8 cellular contexts compared by ENCODE assay signal in the genomic region with DNA sequence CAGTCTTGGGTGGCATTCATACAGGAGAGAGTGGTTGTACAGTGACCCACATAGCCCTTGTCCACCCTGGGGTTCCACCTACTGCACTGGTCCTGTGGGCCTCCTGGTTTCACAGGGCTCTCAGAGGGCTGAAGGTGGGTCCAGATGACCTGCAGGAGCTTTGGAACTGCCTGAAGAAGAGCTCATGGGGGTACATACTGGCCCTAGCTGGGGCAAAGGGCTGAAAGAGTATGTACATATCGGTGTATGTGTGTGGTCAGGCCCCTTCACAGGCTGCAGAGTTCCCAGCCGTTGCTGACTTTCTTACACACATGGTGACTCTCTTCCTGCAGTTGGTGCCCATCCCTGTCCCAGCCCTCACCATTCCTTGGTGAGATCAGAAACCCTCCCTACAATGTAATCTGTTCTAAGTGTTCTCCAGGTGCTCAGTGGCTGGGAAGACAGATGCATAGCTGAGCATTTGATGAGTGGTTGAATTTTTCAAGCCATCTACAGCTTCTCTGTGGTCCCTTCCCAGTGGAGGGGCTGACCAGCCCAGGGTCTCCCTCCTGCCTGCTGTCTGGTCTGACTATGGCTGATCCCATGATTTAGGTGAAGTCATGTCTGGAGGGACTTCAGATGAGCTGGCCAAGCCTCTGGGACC. TPM values are rescaled to one million over a fixed set of nuclear protein-coding genes. Genes with fewer than 3 reads are reported as not detected.
DNase-seq lines count a peak whose midpoint lies in the region; ATAC-seq and TF ChIP-seq lines count a peak whose summit lies in the region.

No MANE protein-coding gene starts in this region.

- DNase-seq in CD8-positive, alpha-beta T cell, result no peak
- DNase-seq in T-cell (peak in 1 of 34 experiments; percentile 6), esophagus muscularis mucosa (ENCODE audit: extremely low spot score) (peak; percentile 70), hippocampal formation (lab: John Stamatoyannopoulos, UW) (no peak), dermis blood vessel endothelial cell (no peak), mesendoderm (no peak)

- no peak for TF ChIP-seq EP300 in esophagus muscularis mucosa (IDR thresholded peaks at IDR 0.05)

- H3K27ac ChIP-seq in CD8-positive, alpha-beta T cell (ENCODE audit: low read depth, low read length), result no peak overlapping the region
- H3K27ac ChIP-seq in esophagus muscularis mucosa (replicated peaks in 1 of 4), result peak overlapping the region; percentile 36 to 99 (median 92)
- H3K27ac ChIP-seq in skin epidermis, result peak overlapping the region in 17 of 21 experiments; percentile 14 to 98 (median 93)
- H3K27ac ChIP-seq in mesendoderm (ENCODE audit: low read depth, low read length), result no peak overlapping the region

- H4K8ac ChIP-seq in mesendoderm (ENCODE audit: low read depth, low read length), result no peak overlapping the region

- no peak overlapping the region for H3K9ac ChIP-seq in mesendoderm (ENCODE audit: low read length)

- no peak overlapping the region for H3K23ac ChIP-seq in mesendoderm (ENCODE audit: low read length)

- no peak for TF ChIP-seq CTCF in CD8-positive, alpha-beta T cell (IDR thresholded peaks at IDR 0.05)
- no peak for TF ChIP-seq CTCF in esophagus muscularis mucosa (IDR thresholded peaks at IDR 0.05)

- H3K4ac ChIP-seq in mesendoderm (ENCODE audit: low read depth, low read length), result no peak overlapping the region

- POLR2A ChIA-PET in CD8-positive, alpha-beta T cell (lab: Charles Lee), result interaction anchor here (2.1 to 3.4 kb wide), 2 partner anchors 82 to 147 kb away, joined by 5 to 16 read pairs; a partner anchor contains a TSS
- POLR2A ChIA-PET in T-cell (lab: Charles Lee), result interaction anchor here in 1 of 2 donors (0.7 kb wide), 1 partner anchor 982 kb away, joined by 3 read pairs; no protein-coding TSS in a partner anchor

- peaks cover 72% of the 10 kb centered on the region for H3K4me1 ChIP-seq in CD8-positive, alpha-beta T cell (ENCODE audit: insufficient read depth, low read length)
- H3K4me1 ChIP-seq in esophagus muscularis mucosa (peaks cover 47 to 76% (median 73%) of the 10 kb centered on the region in 4 donors), mesendoderm (ENCODE audit: control insufficient read depth, low read depth, low read length) (peaks cover 2% of the 10 kb centered on the region)

- no peak overlapping the region for H2BK5ac ChIP-seq in mesendoderm (ENCODE audit: low read length)

- H2AK5ac ChIP-seq in mesendoderm (ENCODE audit: low read length), result no peak overlapping the region

- no peak overlapping the region for H3K4me3 ChIP-seq in CD8-positive, alpha-beta T cell (ENCODE audit: low read depth, low read length)
- H3K4me3 ChIP-seq in esophagus muscularis mucosa (no peak overlapping the region), skin epidermis (no peak overlapping the region), mesendoderm (ENCODE audit: low read length) (no peak overlapping the region)

- no peaks in the 10 kb centered on the region for H3K27me3 ChIP-seq in CD8-positive, alpha-beta T cell (ENCODE audit: insufficient read depth, low read length)
- H3K27me3 ChIP-seq in esophagus muscularis mucosa (no peaks in the 10 kb centered on the region), mesendoderm (ENCODE audit: insufficient read depth, low read length, poor library complexity) (no peaks in the 10 kb centered on the region)

- no peak overlapping the region for H3K18ac ChIP-seq in mesendoderm (ENCODE audit: low read length)

- no peaks in the 10 kb centered on the region for H3K27me3 Mint-ChIP-seq in CD8-positive, alpha-beta T cell (ENCODE audit: low read depth)
- H3K27me3 Mint-ChIP-seq in T-cell, result no peaks in the 10 kb centered on the region

- H3K4me1 Mint-ChIP-seq in CD8-positive, alpha-beta T cell (ENCODE audit: low read depth), result peaks cover 71% of the 10 kb centered on the region
- H3K4me1 Mint-ChIP-seq in T-cell, result peaks cover 70 to 75% (median 74%) of the 10 kb centered on the region in 3 donors

- H3K79me1 ChIP-seq in mesendoderm (ENCODE audit: low read length), result no peaks in the 10 kb centered on the region

- no peaks in the 10 kb centered on the region for H3K36me3 ChIP-seq in CD8-positive, alpha-beta T cell (ENCODE audit: insufficient read depth, low read length)
- peaks cover 2 to 16% (median 11%) of the 10 kb centered on the region in 4 donors for H3K36me3 ChIP-seq in esophagus muscularis mucosa
- no peaks in the 10 kb centered on the region for H3K36me3 ChIP-seq in mesendoderm (ENCODE audit: control insufficient read depth, insufficient read depth, low read length)

- H3K56ac ChIP-seq in mesendoderm (ENCODE audit: low read length), result no peak overlapping the region

- H3K36me3 Mint-ChIP-seq in CD8-positive, alpha-beta T cell, result peaks cover 18% of the 10 kb centered on the region
- peaks cover 7% of the 10 kb centered on the region for H3K36me3 Mint-ChIP-seq in T-cell

- CTCF ChIA-PET in CD8-positive, alpha-beta T cell (lab: Charles Lee), result interaction anchor here (0.6 to 4.9 kb wide), 7 partner anchors 11 to 171 kb away, joined by 3 to 51 read pairs (median 4); no protein-coding TSS in a partner anchor
- CTCF ChIA-PET in T-cell (lab: Charles Lee), result interaction anchor here (0.5 to 0.7 kb wide), 3 partner anchors 13 to 146 kb away, joined by 3 read pairs; no protein-coding TSS in a partner anchor

- ATAC-seq in CD8-positive, alpha-beta T cell, result no peak
- ATAC-seq in T-cell (replicated peaks in 1 of 4) (no peak), GM18498 (IDR thresholded peaks at IDR 0.05; ENCODE audit: unreplicated experiment) (no peak)

- no peak overlapping the region for H4K5ac ChIP-seq in mesendoderm (ENCODE audit: low read length)

- peaks cover 10% of the 10 kb centered on the region for H3K79me2 ChIP-seq in mesendoderm (ENCODE audit: control insufficient read depth, insufficient read depth, low read length)

- no peaks in the 10 kb centered on the region for H3K9me3 Mint-ChIP-seq in CD8-positive, alpha-beta T cell
- H3K9me3 Mint-ChIP-seq in T-cell, result no peaks in the 10 kb centered on the region

- H2BK120ac ChIP-seq in mesendoderm (ENCODE audit: low read depth, low read length), result no peak overlapping the region

- no peak for TF ChIP-seq POLR2A in esophagus muscularis mucosa (IDR thresholded peaks at IDR 0.05; ENCODE audit: low read depth)

- H3K4me2 ChIP-seq in mesendoderm (ENCODE audit: low read length), result no peak overlapping the region

- intact Hi-C loops in CD8-positive, alpha-beta T cell (cut with DNase I, micrococcal nuclease), result loop anchor here in 1 of 2 experiments (1.0 to 10.0 kb wide), 2 partner anchors 33 to 518 kb away; a partner anchor contains a TSS
- intact Hi-C loops in esophagus muscularis mucosa (cut with DNase I), result no loop called here

- no peaks in the 10 kb centered on the region for H3K9me3 ChIP-seq in CD8-positive, alpha-beta T cell (ENCODE audit: low read length)
- H3K9me3 ChIP-seq in esophagus muscularis mucosa, result no peaks in the 10 kb centered on the region

- H3K27ac Mint-ChIP-seq in CD8-positive, alpha-beta T cell, result peak overlapping the region; percentile 72
- peak overlapping the region; percentile 93 to 97 for H3K27ac Mint-ChIP-seq in T-cell

- H2BK15ac ChIP-seq in mesendoderm (replicated peaks; ENCODE audit: low read depth), result no peak overlapping the region

- 86% methylated on average over 2 of the region's 2 CpGs for WGBS in esophagus muscularis mucosa
- WGBS in mesendoderm (ENCODE audit: extremely low coverage, insufficient coverage, low lambda C conversion rate), result no CpG with 5 or more reads among the region's 2 CpGs

- peak overlapping the region; percentile 22 for H3K4me3 Mint-ChIP-seq in CD8-positive, alpha-beta T cell
- H3K4me3 Mint-ChIP-seq in T-cell, result peak overlapping the region in 1 of 3 donors; percentile 83

RNA-seq across cellular contexts. Expression of a gene that starts 2.5 kb away (rescaled TPM):
- 10 to 100 TPM; 79.4 to 85.2 TPM for total RNA-seq in CD8-positive, alpha-beta T cell
- total RNA-seq in T-cell (100 to 1,000 TPM; 111 to 144 (median 116) TPM), esophagus muscularis mucosa (10 to 100 TPM; 44.6 to 56.8 (median 50.8) TPM), dermis blood vessel endothelial cell (14.1 and 31.6 TPM in 2 replicates)
- polyA plus RNA-seq in mesendoderm (2013, experiment 1 of 2), result 18.9 TPM
- 18.0 TPM for polyA plus RNA-seq in mesendoderm (2013, experiment 2 of 2)

RNA-seq across cellular contexts. Expression of a gene that starts 59.6 kb away (rescaled TPM):
- total RNA-seq in CD8-positive, alpha-beta T cell, result 1 to 10 TPM; 9.5 TPM
- 10 to 100 TPM; 14.5 to 19.4 (median 15.8) TPM for total RNA-seq in T-cell
- total RNA-seq in esophagus muscularis mucosa, result 10 to 100 TPM in 1 of 4 donors, 1 to 10 TPM in 3; 8.4 to 12.5 (median 9.7) TPM
- total RNA-seq in dermis blood vessel endothelial cell, result 26.4 and 34.9 TPM in 2 replicates
- polyA plus RNA-seq in mesendoderm (2013, experiment 1 of 2), result 8.1 TPM
- 7.2 TPM for polyA plus RNA-seq in mesendoderm (2013, experiment 2 of 2)

RNA-seq across cellular contexts. Expression of a gene that starts 59.7 kb away (rescaled TPM):
- 10 to 100 TPM; 18.5 to 20.9 TPM for total RNA-seq in CD8-positive, alpha-beta T cell
- total RNA-seq in T-cell (10 to 100 TPM; 15.5 to 21.0 (median 17.6) TPM), esophagus muscularis mucosa (10 to 100 TPM in 1 of 4 donors, 1 to 10 TPM in 3; 5.0 to 10.1 (median 8.4) TPM), dermis blood vessel endothelial cell (15.1 and 19.5 TPM in 2 replicates)
- polyA plus RNA-seq in mesendoderm (2013, experiment 1 of 2), result 14.9 TPM
- 14.8 TPM for polyA plus RNA-seq in mesendoderm (2013, experiment 2 of 2)

Comparison
In these comparisons a context has a peak if more than half of its experiments do, and no peak if none do; other contexts are left out.
1. H3K27ac ChIP-seq: peak in esophagus muscularis mucosa (4 of 4) and skin epidermis (17 of 21); none in CD8-positive, alpha-beta T cell (single experiment) and mesendoderm (single experiment).